8 cellular contexts compared by ENCODE assay signal in the genomic region with DNA sequence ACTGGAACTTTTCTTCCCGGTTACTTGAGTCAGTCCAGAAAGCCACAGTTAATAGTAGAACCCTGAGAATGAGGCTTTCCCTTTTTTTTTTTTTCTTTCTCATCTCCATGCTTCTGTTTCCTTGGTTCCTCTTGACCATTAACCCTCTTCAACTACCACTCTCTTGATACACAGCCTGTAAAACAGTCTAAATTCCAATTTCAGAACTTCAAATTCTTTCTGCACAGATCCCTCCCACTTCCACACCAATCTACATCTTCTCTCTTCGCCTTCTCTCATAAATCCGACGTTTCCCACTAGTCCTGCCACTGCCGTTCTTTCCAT. TPM values are rescaled to one million over a fixed set of nuclear protein-coding genes. Genes with fewer than 3 reads are reported as not detected.
A peak's percentile ranks its signal among the peaks of the same experiment; 100 is the strongest.
DNase-seq lines count a peak whose midpoint lies in the region; ATAC-seq and TF ChIP-seq lines count a peak whose summit lies in the region.

No MANE protein-coding gene starts in this region.

- H3K4me1 ChIP-seq in adipocyte (ENCODE audit: control insufficient read depth, insufficient read depth, low read length) (peaks cover 10% of the 10 kb centered on the region), spleen (peaks cover 14 to 46% (median 42%) of the 10 kb centered on the region in 6 donors)

- H3K4me3 ChIP-seq in adipocyte (ENCODE audit: low read length) (peak overlapping the region; percentile 97), iPS-11a (ENCODE audit: low read depth, low read length) (peak overlapping the region; percentile 98), spleen (peak overlapping the region; percentile 62 to 76 (median 73))

- H3K9me3 ChIP-seq in adipocyte (ENCODE audit: control insufficient read depth, low read length): no peaks in the 10 kb centered on the region
- H3K9me3 ChIP-seq in spleen: no peaks in the 10 kb centered on the region

- H3K27me3 Mint-ChIP-seq in naive thymus-derived CD8-positive, alpha-beta T cell: no peaks in the 10 kb centered on the region

- H3K36me3 ChIP-seq in adipocyte (ENCODE audit: control insufficient read depth, insufficient read depth, low read length, severe bottlenecking) (no peaks in the 10 kb centered on the region), spleen (peaks cover 0 to 7% (median 0%) of the 10 kb centered on the region in 6 donors)

- H3K36me3 Mint-ChIP-seq in naive thymus-derived CD8-positive, alpha-beta T cell: peaks cover 0 to 14% (median 5%) of the 10 kb centered on the region in 3 donors

- H3K9ac ChIP-seq in adipocyte (ENCODE audit: low read length): peak overlapping the region; percentile 88

- H3K27ac ChIP-seq in spleen: peak overlapping the region; percentile 86 to 93 (median 90)

- no peaks in the 10 kb centered on the region for H3K9me3 Mint-ChIP-seq in naive thymus-derived CD8-positive, alpha-beta T cell

- H3K27ac Mint-ChIP-seq in naive thymus-derived CD8-positive, alpha-beta T cell: no peak overlapping the region

- TF ChIP-seq CTCF in spleen (IDR thresholded peaks at IDR 0.05 in 8 of 11, conservative IDR thresholded peaks at IDR 0.05 in 3 of 11): no peak

- H3K27me3 ChIP-seq in adipocyte (replicated peaks; ENCODE audit: control insufficient read depth, insufficient read depth, low read length) (no peaks in the 10 kb centered on the region), spleen (replicated peaks in 1 of 7) (no peaks in the 10 kb centered on the region)

- TF ChIP-seq POLR2A in spleen (IDR thresholded peaks at IDR 0.05): no peak

- intact Hi-C loops in spleen (cut with DNase I; ENCODE audit: low total_unique reads): no loop called here

- WGBS in spleen, 5 donors: 0 to 2% (median 1%) methylated on average over 5 of the region's 5 CpGs

- POLR2A ChIA-PET in naive thymus-derived CD8-positive, alpha-beta T cell (lab: Charles Lee): interaction anchor here (0.5 to 3.2 kb wide), 13 partner anchors 13 to 1200 kb away, joined by 3 to 22 read pairs (median 4); a partner anchor contains a TSS

- ATAC-seq in GM21717 (IDR thresholded peaks at IDR 0.05; ENCODE audit: unreplicated experiment): peak; percentile 2
- ATAC-seq in HG03159 (IDR thresholded peaks at IDR 0.05; ENCODE audit: unreplicated experiment): no peak
- ATAC-seq in GM18498 (IDR thresholded peaks at IDR 0.05; ENCODE audit: unreplicated experiment): no peak
- no peak for ATAC-seq in naive thymus-derived CD8-positive, alpha-beta T cell

- no peak overlapping the region for H3K4me3 Mint-ChIP-seq in naive thymus-derived CD8-positive, alpha-beta T cell

- DNase-seq in adipocyte (ENCODE audit: low read depth) (no peak), spleen (no peak), NCI-H526 (lab: John Stamatoyannopoulos, UW) (no peak)
- no peak for DNase-seq in naive thymus-derived CD8-positive, alpha-beta T cell

- H3K4me1 Mint-ChIP-seq in naive thymus-derived CD8-positive, alpha-beta T cell: peaks cover 12 to 17% (median 14%) of the 10 kb centered on the region in 4 donors

RNA-seq across cellular contexts. Expression of a gene that starts 0.6 kb away (rescaled TPM):
- total RNA-seq in spleen: 10 to 100 TPM; 20.1 to 38.2 (median 34.6) TPM
- 10 to 100 TPM; 17.1 to 25.4 (median 22.8) TPM for polyA plus RNA-seq in spleen
- 10 to 100 TPM; 63.9 to 67.2 TPM for total RNA-seq in naive thymus-derived CD8-positive, alpha-beta T cell
- 10 to 100 TPM; 18.7 to 35.1 (median 24.1) TPM for polyA plus RNA-seq in naive thymus-derived CD8-positive, alpha-beta T cell
